Comparison of ENCODE assay signal across 11 cellular contexts in genomic region chr3:171348121-171348520, GRCh38.
DNase-seq lines count a peak whose midpoint lies in the region; ATAC-seq and TF ChIP-seq lines count a peak whose summit lies in the region.
"Had no signal": no experiment of that assay in that cellular context is flagged by ENCODE, and none has a peak within 500 bp of the region (broad histone marks: within the 10 kb centered on the region; RNA-seq: fewer than 3 reads in every experiment).

No MANE protein-coding gene starts in this region.

- TF ChIP-seq CTCF in fibroblast of lung (conservative IDR thresholded peaks at IDR 0.05 in 1 of 2, IDR thresholded peaks at IDR 0.05 in 1 of 2; ENCODE audit: low read depth in 1 of 2, low read length in 2 of 2): no peak
- no peak for TF ChIP-seq CTCF in GM20000 (IDR thresholded peaks at IDR 0.05; ENCODE audit: extremely low read depth, missing control alignments)

- H3K27me3 ChIP-seq in fibroblast of lung (ENCODE audit: control insufficient read depth, insufficient read depth, low read length): no peaks in the 10 kb centered on the region
- H3K27me3 ChIP-seq: neutrophil had no signal

- no peaks in the 10 kb centered on the region for H4K20me1 ChIP-seq in fibroblast of lung (ENCODE audit: control insufficient read depth, extremely low read depth, insufficient read depth, low read length)

- POLR2A ChIA-PET in naive thymus-derived CD8-positive, alpha-beta T cell (lab: Charles Lee): no interaction called here

- H3K9me3 Mint-ChIP-seq in naive thymus-derived CD8-positive, alpha-beta T cell: peaks cover 0 to 15% (median 3%) of the 10 kb centered on the region in 9 donors

- peaks cover 30 to 66% (median 64%) of the 10 kb centered on the region in 4 donors for H3K4me1 Mint-ChIP-seq in naive thymus-derived CD8-positive, alpha-beta T cell

- H3K9ac ChIP-seq in fibroblast of lung (ENCODE audit: insufficient read depth, low read length): no peak overlapping the region

- ATAC-seq in GM21381 (IDR thresholded peaks at IDR 0.05; ENCODE audit: unreplicated experiment) (peak; percentile 10), HG03565 (IDR thresholded peaks at IDR 0.05; ENCODE audit: unreplicated experiment) (peak; percentile 4), GM18858 (IDR thresholded peaks at IDR 0.05; ENCODE audit: unreplicated experiment) (no peak)
- ATAC-seq in naive thymus-derived CD8-positive, alpha-beta T cell: no peak

- no peaks in the 10 kb centered on the region for H3K79me2 ChIP-seq in fibroblast of lung (ENCODE audit: control insufficient read depth, insufficient read depth, low read length)

- H3K4me2 ChIP-seq in fibroblast of lung (ENCODE audit: extremely low read depth, insufficient read depth, low read length): peak overlapping the region; percentile 20

- peaks cover 8% of the 10 kb centered on the region for H3K4me1 ChIP-seq in fibroblast of lung (ENCODE audit: control insufficient read depth, extremely low read depth, insufficient read depth, low read length)
- H3K4me1 ChIP-seq: Caco-2 had no signal

- H3K27ac Mint-ChIP-seq in naive thymus-derived CD8-positive, alpha-beta T cell: no peak overlapping the region

- no peaks in the 10 kb centered on the region for H3K9me3 ChIP-seq in fibroblast of lung (ENCODE audit: control insufficient read depth, insufficient read depth, low read depth, low read length)
- H3K9me3 ChIP-seq: Caco-2, neutrophil had no signal

- H3K36me3 Mint-ChIP-seq in naive thymus-derived CD8-positive, alpha-beta T cell: peaks cover 17 to 31% (median 23%) of the 10 kb centered on the region in 3 donors

- no peaks in the 10 kb centered on the region for H3K36me3 ChIP-seq in fibroblast of lung (ENCODE audit: control insufficient read depth, insufficient read depth, low read length)
- H3K36me3 ChIP-seq: neutrophil had no signal

- H3K4me3 Mint-ChIP-seq in naive thymus-derived CD8-positive, alpha-beta T cell: peak overlapping the region in 1 of 10 donors; percentile 18
- H3K4me3 Mint-ChIP-seq: activated CD4-positive, alpha-beta T cell treated with anti-CD3 and anti-CD28 coated beads, Interleukin-2, amount 10 ng/mL, durations not matched to agents 24 days and 14 days had no signal

- no peak overlapping the region for H3K4me3 ChIP-seq in fibroblast of lung (replicated peaks in 1 of 4; ENCODE audit: control extremely low read depth in 1 of 4, insufficient read depth in 1 of 4, low read depth in 3 of 4, low read length in 4 of 4)

- H3K27ac ChIP-seq in fibroblast of lung (ENCODE audit: insufficient read depth, low read length): no peak overlapping the region
- H3K27ac ChIP-seq: neutrophil had no signal

- H3K27me3 Mint-ChIP-seq in naive thymus-derived CD8-positive, alpha-beta T cell: no peaks in the 10 kb centered on the region
- H3K27me3 Mint-ChIP-seq: activated CD4-positive, alpha-beta T cell treated with anti-CD3 and anti-CD28 coated beads, Interleukin-2, amount 10 ng/mL, durations not matched to agents 24 days and 14 days had no signal

- no peak overlapping the region for H2AFZ ChIP-seq in fibroblast of lung (ENCODE audit: low read length)

- peak; percentile 58 for DNase-seq in DMS79 (lab: John Stamatoyannopoulos, UW)
- DNase-seq in fibroblast of lung (ENCODE audit: low read depth in 2 of 2): peak in 1 of 2 donors; percentile 71
- DNase-seq in effector CD8-positive, alpha-beta T cell (lab: John Stamatoyannopoulos, UW): no peak
- no peak for DNase-seq in naive thymus-derived CD8-positive, alpha-beta T cell
- no peak for DNase-seq in GM20000 (ENCODE audit: low spot score)
- DNase-seq: activated CD4-positive, alpha-beta T cell treated with anti-CD3 and anti-CD28 coated beads, Interleukin-2, amount 10 ng/mL, durations not matched to agents 24 days and 14 days; Caco-2 had no signal

Comparison
In these comparisons a context has a peak if more than half of its experiments do, and no peak if none do; other contexts are left out.
1. ATAC-seq: peak in GM21381 (single experiment) and HG03565 (single experiment); none in GM18858 (single experiment) and naive thymus-derived CD8-positive, alpha-beta T cell (0 of 2).